Comparison of ENCODE assay signal across 1 cellular context in genomic region chr2:15177103-15177502, GRCh38.
TF ChIP-seq lines count a peak whose summit lies in the region.

No MANE protein-coding gene starts in this region.

TF ChIP-seq in GM12878, 131 proteins besides CTCF, POLR2A, EP300 and RAD21 (continued from another document and continues in another):
- TF ChIP-seq CREM (IDR thresholded peaks at IDR 0.05; ENCODE audit: low read depth) (peak; percentile 88), SPI1 (IDR thresholded peaks at IDR 0.05; ENCODE audit: borderline replicate concordance, insufficient read depth, low read depth, low read length) (no peak), RFX5 (IDR thresholded peaks at IDR 0.05; ENCODE audit: low read depth, low read length) (no peak), ATF7 (IDR thresholded peaks at IDR 0.05; ENCODE audit: low read depth) (peak; percentile 81), BCLAF1 (IDR thresholded peaks at IDR 0.05) (no peak), POLR2AphosphoS2 (IDR thresholded peaks at IDR 0.05; ENCODE audit: low read depth, low read length) (no peak), ZNF207 (IDR thresholded peaks at IDR 0.05; ENCODE audit: borderline replicate concordance) (no peak; the same call in 1 of the 2 replicates), CEBPB (IDR thresholded peaks at IDR 0.05; ENCODE audit: borderline replicate concordance in 1 of 2, low read depth in 2 of 2, low read length in 2 of 2) (peak in 1 of 2 experiments; percentile 97; a peak in 2 of 4 replicates), ZNF622 (IDR thresholded peaks at IDR 0.05) (no peak), BHLHE40 (IDR thresholded peaks at IDR 0.05; ENCODE audit: borderline replicate concordance in 1 of 2, low read depth in 2 of 2, low read length in 1 of 2) (peak; percentile 83 to 88), ATF3 (IDR thresholded peaks at IDR 0.05; ENCODE audit: borderline replicate concordance, extremely low read depth, low read depth, low read length) (no peak), ZNF592 (IDR thresholded peaks at IDR 0.05) (no peak), STAT3 (IDR thresholded peaks at IDR 0.05; ENCODE audit: low read depth, low read length) (no peak), RCOR1 (conservative IDR thresholded peaks at IDR 0.05; ENCODE audit: low read depth, low read length) (peak; percentile 87; the same call in 1 of the 2 replicates), GATAD2B (conservative IDR thresholded peaks at IDR 0.05; ENCODE audit: low read depth) (no peak), SRF (IDR thresholded peaks at IDR 0.05; ENCODE audit: low read depth in 2 of 2, low read length in 2 of 2) (peak in 1 of 2 experiments; percentile 55; a peak in 1 of 4 replicates), SMAD1 (IDR thresholded peaks at IDR 0.05; ENCODE audit: low read depth, partially characterized antibody) (no peak), TAF1 (IDR thresholded peaks at IDR 0.05; ENCODE audit: borderline replicate concordance, low read depth, low read length) (no peak), ESRRA (IDR thresholded peaks at IDR 0.05; ENCODE audit: low read length) (no peak), NRF1 (conservative IDR thresholded peaks at IDR 0.05; ENCODE audit: low read depth, low read length) (no peak), CBX3 (IDR thresholded peaks at IDR 0.05; ENCODE audit: borderline replicate concordance, low read depth) (no peak), CHD4 (IDR thresholded peaks at IDR 0.05) (no peak), CREB1 (IDR thresholded peaks at IDR 0.05; ENCODE audit: low read depth) (peak; percentile 70; the same call in 1 of the 2 replicates), TCF7 (IDR thresholded peaks at IDR 0.05; ENCODE audit: borderline replicate concordance) (peak; percentile 99), EED (IDR thresholded peaks at IDR 0.05; ENCODE audit: low read depth) (peak; percentile 95), NFIC (IDR thresholded peaks at IDR 0.05; ENCODE audit: low read depth, low read length) (peak; percentile 99), CBX5 (IDR thresholded peaks at IDR 0.05; ENCODE audit: low read depth) (peak; percentile 83; the same call in 1 of the 2 replicates), RB1 (IDR thresholded peaks at IDR 0.05; ENCODE audit: borderline replicate concordance) (no peak), IRF3 (IDR thresholded peaks at IDR 0.05) (no peak), ELK1 (IDR thresholded peaks at IDR 0.05; ENCODE audit: low read depth, low read length) (no peak), ETV6 (conservative IDR thresholded peaks at IDR 0.05 in 1 of 2, IDR thresholded peaks at IDR 0.05 in 1 of 2; ENCODE audit: borderline replicate concordance in 1 of 2, low read depth in 1 of 2) (peak in 1 of 2 experiments; percentile 97; a peak in 2 of 4 replicates), PAX5 (IDR thresholded peaks at IDR 0.05; ENCODE audit: borderline replicate concordance, low read depth, low read length) (peak; percentile 93)
- TF ChIP-seq, protein P1, sequence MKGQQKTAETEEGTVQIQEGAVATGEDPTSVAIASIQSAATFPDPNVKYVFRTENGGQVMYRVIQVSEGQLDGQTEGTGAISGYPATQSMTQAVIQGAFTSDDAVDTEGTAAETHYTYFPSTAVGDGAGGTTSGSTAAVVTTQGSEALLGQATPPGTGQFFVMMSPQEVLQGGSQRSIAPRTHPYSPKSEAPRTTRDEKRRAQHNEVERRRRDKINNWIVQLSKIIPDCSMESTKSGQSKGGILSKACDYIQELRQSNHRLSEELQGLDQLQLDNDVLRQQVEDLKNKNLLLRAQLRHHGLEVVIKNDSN (IDR thresholded peaks at IDR 0.05; ENCODE audit: borderline replicate concordance, extremely low read length, insufficient read depth, low read depth, low read length): no peak
- TF ChIP-seq, protein P2, sequence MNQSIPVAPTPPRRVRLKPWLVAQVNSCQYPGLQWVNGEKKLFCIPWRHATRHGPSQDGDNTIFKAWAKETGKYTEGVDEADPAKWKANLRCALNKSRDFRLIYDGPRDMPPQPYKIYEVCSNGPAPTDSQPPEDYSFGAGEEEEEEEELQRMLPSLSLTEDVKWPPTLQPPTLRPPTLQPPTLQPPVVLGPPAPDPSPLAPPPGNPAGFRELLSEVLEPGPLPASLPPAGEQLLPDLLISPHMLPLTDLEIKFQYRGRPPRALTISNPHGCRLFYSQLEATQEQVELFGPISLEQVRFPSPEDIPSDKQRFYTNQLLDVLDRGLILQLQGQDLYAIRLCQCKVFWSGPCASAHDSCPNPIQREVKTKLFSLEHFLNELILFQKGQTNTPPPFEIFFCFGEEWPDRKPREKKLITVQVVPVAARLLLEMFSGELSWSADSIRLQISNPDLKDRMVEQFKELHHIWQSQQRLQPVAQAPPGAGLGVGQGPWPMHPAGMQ (IDR thresholded peaks at IDR 0.05; ENCODE audit: borderline replicate concordance): no peak
- TF ChIP-seq, protein P3, sequence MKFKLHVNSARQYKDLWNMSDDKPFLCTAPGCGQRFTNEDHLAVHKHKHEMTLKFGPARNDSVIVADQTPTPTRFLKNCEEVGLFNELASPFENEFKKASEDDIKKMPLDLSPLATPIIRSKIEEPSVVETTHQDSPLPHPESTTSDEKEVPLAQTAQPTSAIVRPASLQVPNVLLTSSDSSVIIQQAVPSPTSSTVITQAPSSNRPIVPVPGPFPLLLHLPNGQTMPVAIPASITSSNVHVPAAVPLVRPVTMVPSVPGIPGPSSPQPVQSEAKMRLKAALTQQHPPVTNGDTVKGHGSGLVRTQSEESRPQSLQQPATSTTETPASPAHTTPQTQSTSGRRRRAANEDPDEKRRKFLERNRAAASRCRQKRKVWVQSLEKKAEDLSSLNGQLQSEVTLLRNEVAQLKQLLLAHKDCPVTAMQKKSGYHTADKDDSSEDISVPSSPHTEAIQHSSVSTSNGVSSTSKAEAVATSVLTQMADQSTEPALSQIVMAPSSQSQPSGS (IDR thresholded peaks at IDR 0.05; ENCODE audit: low read length): peak; percentile 97
- TF ChIP-seq, protein P4, sequence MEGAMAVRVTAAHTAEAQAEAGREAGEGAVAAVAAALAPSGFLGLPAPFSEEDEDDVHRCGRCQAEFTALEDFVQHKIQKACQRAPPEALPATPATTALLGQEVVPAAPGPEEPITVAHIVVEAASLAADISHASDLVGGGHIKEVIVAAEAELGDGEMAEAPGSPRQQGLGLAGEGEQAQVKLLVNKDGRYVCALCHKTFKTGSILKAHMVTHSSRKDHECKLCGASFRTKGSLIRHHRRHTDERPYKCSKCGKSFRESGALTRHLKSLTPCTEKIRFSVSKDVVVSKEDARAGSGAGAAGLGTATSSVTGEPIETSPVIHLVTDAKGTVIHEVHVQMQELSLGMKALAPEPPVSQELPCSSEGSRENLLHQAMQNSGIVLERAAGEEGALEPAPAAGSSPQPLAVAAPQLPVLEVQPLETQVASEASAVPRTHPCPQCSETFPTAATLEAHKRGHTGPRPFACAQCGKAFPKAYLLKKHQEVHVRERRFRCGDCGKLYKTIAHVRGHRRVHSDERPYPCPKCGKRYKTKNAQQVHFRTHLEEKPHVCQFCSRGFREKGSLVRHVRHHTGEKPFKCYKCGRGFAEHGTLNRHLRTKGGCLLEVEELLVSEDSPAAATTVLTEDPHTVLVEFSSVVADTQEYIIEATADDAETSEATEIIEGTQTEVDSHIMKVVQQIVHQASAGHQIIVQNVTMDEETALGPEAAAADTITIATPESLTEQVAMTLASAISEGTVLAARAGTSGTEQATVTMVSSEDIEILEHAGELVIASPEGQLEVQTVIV (IDR thresholded peaks at IDR 0.05; ENCODE audit: borderline replicate concordance, partially characterized antibody): no peak
- TF ChIP-seq, protein P5, sequence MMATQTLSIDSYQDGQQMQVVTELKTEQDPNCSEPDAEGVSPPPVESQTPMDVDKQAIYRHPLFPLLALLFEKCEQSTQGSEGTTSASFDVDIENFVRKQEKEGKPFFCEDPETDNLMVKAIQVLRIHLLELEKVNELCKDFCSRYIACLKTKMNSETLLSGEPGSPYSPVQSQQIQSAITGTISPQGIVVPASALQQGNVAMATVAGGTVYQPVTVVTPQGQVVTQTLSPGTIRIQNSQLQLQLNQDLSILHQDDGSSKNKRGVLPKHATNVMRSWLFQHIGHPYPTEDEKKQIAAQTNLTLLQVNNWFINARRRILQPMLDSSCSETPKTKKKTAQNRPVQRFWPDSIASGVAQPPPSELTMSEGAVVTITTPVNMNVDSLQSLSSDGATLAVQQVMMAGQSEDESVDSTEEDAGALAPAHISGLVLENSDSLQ (IDR thresholded peaks at IDR 0.05): peak; percentile 40; the same call in 1 of the 2 replicates
- TF ChIP-seq, protein P6, sequence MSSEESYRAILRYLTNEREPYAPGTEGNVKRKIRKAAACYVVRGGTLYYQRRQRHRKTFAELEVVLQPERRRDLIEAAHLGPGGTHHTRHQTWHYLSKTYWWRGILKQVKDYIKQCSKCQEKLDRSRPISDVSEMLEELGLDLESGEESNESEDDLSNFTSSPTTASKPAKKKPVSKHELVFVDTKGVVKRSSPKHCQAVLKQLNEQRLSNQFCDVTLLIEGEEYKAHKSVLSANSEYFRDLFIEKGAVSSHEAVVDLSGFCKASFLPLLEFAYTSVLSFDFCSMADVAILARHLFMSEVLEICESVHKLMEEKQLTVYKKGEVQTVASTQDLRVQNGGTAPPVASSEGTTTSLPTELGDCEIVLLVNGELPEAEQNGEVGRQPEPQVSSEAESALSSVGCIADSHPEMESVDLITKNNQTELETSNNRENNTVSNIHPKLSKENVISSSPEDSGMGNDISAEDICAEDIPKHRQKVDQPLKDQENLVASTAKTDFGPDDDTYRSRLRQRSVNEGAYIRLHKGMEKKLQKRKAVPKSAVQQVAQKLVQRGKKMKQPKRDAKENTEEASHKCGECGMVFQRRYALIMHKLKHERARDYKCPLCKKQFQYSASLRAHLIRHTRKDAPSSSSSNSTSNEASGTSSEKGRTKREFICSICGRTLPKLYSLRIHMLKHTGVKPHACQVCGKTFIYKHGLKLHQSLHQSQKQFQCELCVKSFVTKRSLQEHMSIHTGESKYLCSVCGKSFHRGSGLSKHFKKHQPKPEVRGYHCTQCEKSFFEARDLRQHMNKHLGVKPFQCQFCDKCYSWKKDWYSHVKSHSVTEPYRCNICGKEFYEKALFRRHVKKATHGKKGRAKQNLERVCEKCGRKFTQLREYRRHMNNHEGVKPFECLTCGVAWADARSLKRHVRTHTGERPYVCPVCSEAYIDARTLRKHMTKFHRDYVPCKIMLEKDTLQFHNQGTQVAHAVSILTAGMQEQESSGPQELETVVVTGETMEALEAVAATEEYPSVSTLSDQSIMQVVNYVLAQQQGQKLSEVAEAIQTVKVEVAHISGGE (CRISPR knock-in tag; IDR thresholded peaks at IDR 0.05): no peak
